26 cellular contexts compared by ENCODE assay signal in genomic region chr11:35413568-35413967, GRCh38. TPM values are rescaled to one million over a fixed set of nuclear protein-coding genes. Genes with fewer than 3 reads are reported as not detected.
"Had no signal": no experiment of that assay in that cellular context is flagged by ENCODE, and none has a peak within 500 bp of the region (broad histone marks: within the 10 kb centered on the region; RNA-seq: fewer than 3 reads in every experiment).

No MANE protein-coding gene starts in this region.

- H3K4me1 ChIP-seq: breast epithelium, parathyroid adenoma had no signal

- DNase-seq: activated CD4-positive, alpha-beta T cell treated with anti-CD3 and anti-CD28 coated beads for 1 hour; activated CD8-positive, alpha-beta memory T cell treated with anti-CD3 and anti-CD28 coated beads, Interleukin-2, amount 10 ng/mL, durations not matched to agents 7 days and 5 days; activated CD8-positive, alpha-beta T cell treated with anti-CD3 and anti-CD28 coated beads, Interleukin-2, amount 10 ng/mL, durations not matched to agents 7 days and 5 days; activated naive CD8-positive, alpha-beta T cell treated with anti-CD3 and anti-CD28 coated beads, Interleukin-2, amount 50 U/mL, for 24 hours; activated T-cell treated with anti-CD3 and anti-CD28 coated beads, Interleukin-2, amount 50 U/mL, for 48 hours; cerebellar nuclear complex; effector memory CD8-positive, alpha-beta T cell; erythroblast; gastrocnemius medialis; immature natural killer cell; kidney; left colon; midbrain; naive thymus-derived CD8-positive, alpha-beta T cell; nucleus accumbens; right cardiac atrium; stimulated activated CD4-positive, alpha-beta T cell treated with anti-CD3 and anti-CD28 coated beads, Interleukin-2, amount 100 ng/mL, for 48 hours; stimulated activated naive CD4-positive, alpha-beta T cell treated with Interleukin-2 at 50 U/mL for 16 hours; T-helper 2 cell had no signal

- H3K9me3 ChIP-seq: breast epithelium, gastrocnemius medialis, tibial nerve had no signal

- FAIRE-seq: kidney had no signal

- H3K4me3 ChIP-seq: breast epithelium, coronary artery, gastrocnemius medialis, tibial nerve had no signal

- H3K27ac ChIP-seq: breast epithelium, coronary artery, gastrocnemius medialis, parathyroid adenoma, tibial nerve had no signal

- ATAC-seq: activated CD8-positive, alpha-beta memory T cell treated with anti-CD3 and anti-CD28 coated beads, Interleukin-2, amount 10 ng/mL, durations not matched to agents 7 days and 5 days; activated CD8-positive, alpha-beta T cell treated with anti-CD3 and anti-CD28 coated beads, Interleukin-2, amount 10 ng/mL, durations not matched to agents 7 days and 5 days; activated naive CD8-positive, alpha-beta T cell treated with anti-CD3 and anti-CD28 coated beads, Interleukin-2, amount 50 U/mL, for 24 hours; effector memory CD8-positive, alpha-beta T cell; gastrocnemius medialis; left colon; naive thymus-derived CD8-positive, alpha-beta T cell; WTC11 had no signal

- H3K36me3 ChIP-seq: breast epithelium, gastrocnemius medialis, tibial nerve had no signal

RNA-seq across cellular contexts. Expression of gene SLC1A2, which starts 5.8 kb away (rescaled TPM):
- total RNA-seq: activated CD8-positive, alpha-beta memory T cell treated with anti-CD3 and anti-CD28 coated beads, Interleukin-2, amount 10 ng/mL, durations not matched to agents 7 days and 5 days; activated CD8-positive, alpha-beta T cell treated with anti-CD3 and anti-CD28 coated beads, Interleukin-2, amount 10 ng/mL, durations not matched to agents 7 days and 5 days; activated T-helper 2 cell treated with anti-CD3 and anti-CD28 coated beads, Interferon-gamma antibody, Interleukin-2, Interleukin-4, amounts not matched to agents 10 μg/mL and 5 μg/mL and 100 μg/mL, durations not matched to agents 14 hours and 24 hours and 36 hours; pulmonary artery endothelial cell had no signal
